Comparison of ENCODE assay signal across 13 cellular contexts in the genomic region with DNA sequence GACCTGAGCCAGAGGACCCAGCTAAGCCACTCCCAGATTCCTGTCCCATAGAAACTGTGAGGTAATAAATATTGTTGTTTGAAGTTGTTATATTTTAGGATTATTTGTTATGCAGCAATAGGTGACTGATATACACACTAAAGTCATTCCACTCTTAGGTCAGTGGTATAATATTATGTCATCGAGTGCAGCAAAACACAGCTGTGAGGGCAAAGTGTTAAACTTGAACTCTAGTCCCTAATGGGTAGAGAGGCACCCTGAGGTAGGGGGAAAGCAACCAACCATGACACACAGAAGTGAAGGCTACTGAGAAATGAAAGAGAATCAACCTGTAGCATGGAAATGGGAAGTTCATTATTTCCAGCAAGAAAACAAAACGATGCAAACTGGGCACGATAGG.
"Had no signal": no experiment of that assay in that cellular context is flagged by ENCODE, and none has a peak within 500 bp of the region (broad histone marks: within the 10 kb centered on the region; RNA-seq: fewer than 3 reads in every experiment).

No MANE protein-coding gene starts in this region.

- H3K4me3 Mint-ChIP-seq: activated CD4-positive, alpha-beta T cell treated with anti-CD3 and anti-CD28 coated beads, Interleukin-2, amount 10 ng/mL, durations not matched to agents 24 days and 14 days; activated naive CD4-positive, alpha-beta T cell treated with anti-CD3 and anti-CD28 coated beads for 36 hours; natural killer cell treated with Interleukin-12 subunit alpha and Interleukin-12 subunit beta and Interleukin-15 and Interleukin-18, amount 100 ng/mL, for 72 hours; WTC11 had no signal

- H3K36me3 Mint-ChIP-seq: WTC11 had no signal

- H3K4me1 ChIP-seq: lower lobe of right lung, uterus had no signal

- ATAC-seq: lower lobe of right lung; natural killer cell treated with Interleukin-12 subunit alpha and Interleukin-12 subunit beta and Interleukin-15 and Interleukin-18, amount 100 ng/mL, for 72 hours; WTC11 had no signal

- H3K27ac ChIP-seq: lower lobe of right lung, tibial artery had no signal

- H3K9me3 ChIP-seq: lower lobe of right lung, uterus had no signal

- H3K4me3 ChIP-seq: lower lobe of right lung, tibial artery, uterus had no signal

- DNase-seq: activated CD4-positive, alpha-beta T cell treated with anti-CD3 and anti-CD28 coated beads, Interleukin-2, amount 10 ng/mL, durations not matched to agents 24 days and 14 days; activated naive CD4-positive, alpha-beta T cell treated with anti-CD3 and anti-CD28 coated beads for 36 hours; amniotic stem cell; cerebellar nuclear complex; glutamatergic neuron; left cardiac atrium; lower lobe of right lung; stimulated activated CD4-positive, alpha-beta T cell treated with anti-CD3 and anti-CD28 coated beads, Interleukin-4, amount 100 ng/mL, for 24 hours; T-helper 1 cell; tibial artery; uterus had no signal

- H3K27ac Mint-ChIP-seq: activated naive CD4-positive, alpha-beta T cell treated with anti-CD3 and anti-CD28 coated beads for 36 hours; WTC11 had no signal

- H3K27me3 Mint-ChIP-seq: activated CD4-positive, alpha-beta T cell treated with anti-CD3 and anti-CD28 coated beads, Interleukin-2, amount 10 ng/mL, durations not matched to agents 24 days and 14 days had no signal

- H3K27me3 ChIP-seq: tibial artery, uterus had no signal

- H3K36me3 ChIP-seq: lower lobe of right lung, tibial artery, uterus had no signal

- H3K9me3 Mint-ChIP-seq: activated naive CD4-positive, alpha-beta T cell treated with anti-CD3 and anti-CD28 coated beads for 36 hours had no signal
